Comparison of ENCODE assay signal across 16 cellular contexts in the genomic region with DNA sequence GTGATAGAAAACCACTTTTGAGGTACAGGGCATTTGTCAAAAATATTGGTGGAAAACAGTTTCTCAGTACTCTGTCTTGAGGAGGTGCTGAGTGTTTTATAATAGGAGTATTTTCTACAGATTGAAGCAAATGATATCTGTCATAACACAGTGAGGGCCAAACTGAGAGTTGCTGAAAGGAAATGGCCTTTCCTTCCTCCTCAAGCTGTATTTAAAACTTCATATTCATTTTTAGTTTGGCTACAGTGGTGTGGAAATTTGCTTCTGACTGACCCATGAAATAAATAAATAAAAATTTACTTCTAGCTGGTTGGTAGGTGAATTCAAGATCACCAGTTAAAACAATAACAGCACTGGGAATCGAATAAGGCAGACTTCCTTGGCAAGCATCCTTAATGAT.
DNase-seq lines count a peak whose midpoint lies in the region; ATAC-seq, FAIRE-seq and TF ChIP-seq lines count a peak whose summit lies in the region.
"Had no signal": no experiment of that assay in that cellular context is flagged by ENCODE, and none has a peak within 500 bp of the region (broad histone marks: within the 10 kb centered on the region; RNA-seq: fewer than 3 reads in every experiment).

No MANE protein-coding gene starts in this region.

- no peak for TF ChIP-seq EP300 in SK-N-SH (IDR thresholded peaks at IDR 0.05; ENCODE audit: borderline replicate concordance in 1 of 2, low read depth in 1 of 2, low read length in 1 of 2)

- DNase-seq in SK-N-SH (no peak), endothelial cell of umbilical vein (ENCODE audit: low read depth, low spot score) (peak; percentile 88), lung microvascular endothelial cell (ENCODE audit: low read depth in 2 of 2) (peak; percentile 75 to 90), upper lobe of right lung (no peak), NCI-H2171 (lab: John Stamatoyannopoulos, UW) (no peak), NCI-H345 treated with DMSO at 0.1 percent for 48 hours (lab: John Stamatoyannopoulos, UW; ENCODE audit: unreplicated experiment) (no peak), hepatic stellate cell (ENCODE audit: low spot score) (no peak)
- DNase-seq: DMS 273 treated with DMSO at 0.1 percent for 48 hours, GOT3, NCI-H187 treated with DMSO at 0.1 percent for 48 hours, NCI-H446 treated with DMSO at 0.1 percent for 48 hours, PC-3 had no signal

- dilution Hi-C loops in endothelial cell of umbilical vein (cut with MboI; ENCODE audit: extremely low pct_ligation_motif_present, low sequenced_read_pairs) = no loop called here

- CTCF ChIA-PET in SK-N-SH (lab: Yijun Ruan, JAX) = no interaction called here
- CTCF ChIA-PET in endothelial cell of umbilical vein (lab: Charles Lee) = interaction anchor here (0.6 to 1.3 kb wide), 6 partner anchors 69 to 838 kb away, joined by 3 to 6 read pairs (median 3); a partner anchor contains a TSS

- FAIRE-seq in endothelial cell of umbilical vein (lab: Jason Lieb, UNC) = peak; percentile 83
- FAIRE-seq: GM12892 had no signal

- H3K9me2 ChIP-seq in SK-N-SH = no peaks in the 10 kb centered on the region

- intact Hi-C loops in endothelial cell of umbilical vein (cut with micrococcal nuclease) (loop anchor here (1.0 to 10.0 kb wide), 5 partner anchors 65 to 828 kb away; a partner anchor contains a TSS), upper lobe of right lung (cut with DNase I) (no loop called here)

- H3K27me3 ChIP-seq in SK-N-SH (ENCODE audit: insufficient read depth) = no peaks in the 10 kb centered on the region
- H3K27me3 ChIP-seq in endothelial cell of umbilical vein (ENCODE audit: control insufficient read depth in 2 of 2, insufficient read depth in 2 of 2, low read length in 2 of 2) = no peaks in the 10 kb centered on the region
- no peaks in the 10 kb centered on the region for H3K27me3 ChIP-seq in upper lobe of right lung
- H3K27me3 ChIP-seq: BLaER1 had no signal

- H3F3A ChIP-seq in SK-N-SH (replicated peaks; ENCODE audit: insufficient read depth) = peaks cover 21% of the 10 kb centered on the region

- TF ChIP-seq RAD21 in SK-N-SH (IDR thresholded peaks at IDR 0.05; ENCODE audit: low read length) = no peak

- POLR2A ChIA-PET in SK-N-SH (lab: Yijun Ruan, JAX) (no interaction called here), endothelial cell of umbilical vein (lab: Charles Lee) (interaction anchor here (1.3 kb wide), 1 partner anchor 829 kb away, joined by 4 read pairs; a partner anchor contains a TSS)

- H3K9me3 ChIP-seq in SK-N-SH (no peaks in the 10 kb centered on the region), endothelial cell of umbilical vein (replicated peaks; ENCODE audit: control insufficient read depth, insufficient read depth, low read length) (no peaks in the 10 kb centered on the region), upper lobe of right lung (no peaks in the 10 kb centered on the region)
- H3K9me3 ChIP-seq: BLaER1 had no signal

- H3K36me3 ChIP-seq in SK-N-SH (replicated peaks in 1 of 2; ENCODE audit: control insufficient read depth in 1 of 2, insufficient read depth in 2 of 2, low read length in 1 of 2) = no peaks in the 10 kb centered on the region
- H3K36me3 ChIP-seq in endothelial cell of umbilical vein (ENCODE audit: control insufficient read depth in 2 of 2, extremely low read depth in 1 of 2, insufficient read depth in 2 of 2, low read length in 2 of 2) = no peaks in the 10 kb centered on the region
- H3K36me3 ChIP-seq in upper lobe of right lung = no peaks in the 10 kb centered on the region
- H3K36me3 ChIP-seq: BLaER1 had no signal

- H4K20me1 ChIP-seq in SK-N-SH (ENCODE audit: insufficient read depth) (no peaks in the 10 kb centered on the region), endothelial cell of umbilical vein (replicated peaks; ENCODE audit: control insufficient read depth, extremely low read depth, insufficient read depth, low read length) (no peaks in the 10 kb centered on the region)
- H4K20me1 ChIP-seq: BLaER1 had no signal

- H3K4me3 ChIP-seq in SK-N-SH (ENCODE audit: low read depth in 2 of 2, low read length in 1 of 2) (no peak overlapping the region), endothelial cell of umbilical vein (replicated peaks in 1 of 3; ENCODE audit: insufficient read depth in 1 of 3, low read depth in 1 of 3, low read length in 3 of 3) (no peak overlapping the region), upper lobe of right lung (no peak overlapping the region)
- H3K4me3 ChIP-seq: BLaER1 had no signal

- H3K4me1 ChIP-seq in SK-N-SH (ENCODE audit: control insufficient read depth in 1 of 2, insufficient read depth in 2 of 2, low read depth in 1 of 2, low read length in 1 of 2) = no peaks in the 10 kb centered on the region; a peak in 1 of 4 replicates
- peaks cover 18% of the 10 kb centered on the region for H3K4me1 ChIP-seq in endothelial cell of umbilical vein (ENCODE audit: control insufficient read depth, extremely low read depth, insufficient read depth, low read length)
- H3K4me1 ChIP-seq in upper lobe of right lung = peaks cover 13% of the 10 kb centered on the region
- H3K4me1 ChIP-seq: BLaER1 had no signal

- H2AFZ ChIP-seq in SK-N-SH (ENCODE audit: low read depth) = peak overlapping the region; percentile 28; the same call in 1 of the 2 replicates
- H2AFZ ChIP-seq in endothelial cell of umbilical vein (ENCODE audit: low read depth, low read length) = no peak overlapping the region

- no peak for ATAC-seq in SK-N-SH treated with all-trans-retinoic acid at 6 μM for 48 hours
- ATAC-seq in upper lobe of right lung = no peak

- TF ChIP-seq CTCF in SK-N-SH (IDR thresholded peaks at IDR 0.05) (no peak), endothelial cell of umbilical vein (IDR thresholded peaks at IDR 0.05; ENCODE audit: extremely low read depth in 1 of 2, insufficient read depth in 1 of 2, low read depth in 1 of 2, low read length in 2 of 2) (no peak), upper lobe of right lung (IDR thresholded peaks at IDR 0.05) (no peak)

- TF ChIP-seq POLR2A in endothelial cell of umbilical vein (IDR thresholded peaks at IDR 0.05; ENCODE audit: low read depth, low read length) = no peak

- no peaks in the 10 kb centered on the region for H3K9me1 ChIP-seq in endothelial cell of umbilical vein (replicated peaks; ENCODE audit: control insufficient read depth, extremely low read depth, insufficient read depth, low read length)

- no peaks in the 10 kb centered on the region for H3K79me2 ChIP-seq in SK-N-SH (ENCODE audit: insufficient read depth)
- H3K79me2 ChIP-seq in endothelial cell of umbilical vein (ENCODE audit: control insufficient read depth, insufficient read depth, low read length) = no peaks in the 10 kb centered on the region

- no TSS peak for BruUV-seq in endothelial cell of umbilical vein (replicated peaks; lab: Mats Ljungman, UMichigan)

- H3K9ac ChIP-seq in SK-N-SH (no peak overlapping the region), endothelial cell of umbilical vein (replicated peaks; ENCODE audit: extremely low read depth, insufficient read depth, low read length) (no peak overlapping the region)
- H3K9ac ChIP-seq: BLaER1 had no signal

- 19% methylated on average over 1 of the region's 1 CpG for WGBS in SK-N-SH (ENCODE audit: low lambda C conversion rate)

- H3K4me2 ChIP-seq in SK-N-SH (no peak overlapping the region), endothelial cell of umbilical vein (ENCODE audit: insufficient read depth, low read length) (peak overlapping the region; percentile 44)
- H3K4me2 ChIP-seq: BLaER1 had no signal

- H3K27ac ChIP-seq in SK-N-SH (ENCODE audit: low read depth in 2 of 2, low read length in 1 of 2) (peak overlapping the region; percentile 75 to 84; a peak in 3 of 4 replicates), endothelial cell of umbilical vein (ENCODE audit: insufficient read depth, low read depth, low read length) (peak overlapping the region; percentile 22), upper lobe of right lung (peak overlapping the region; percentile 20)
- H3K27ac ChIP-seq: 22Rv1, BLaER1 had no signal

TF ChIP-seq in SK-N-SH, 30 proteins besides CTCF, POLR2A, EP300 and RAD21:
- TF ChIP-seq SMC3 (IDR thresholded peaks at IDR 0.05; ENCODE audit: low read depth, low read length) (no peak), EZH2phosphoT487 (IDR thresholded peaks at IDR 0.05; ENCODE audit: borderline replicate concordance, low read depth) (no peak), FOXJ3 (CRISPR knock-in tag; IDR thresholded peaks at IDR 0.05) (no peak)
TF ChIP-seq in SK-N-SH: peak in this region for 0.

TF ChIP-seq in SK-N-SH treated with all-trans-retinoic acid at 6 μM for 48 hours, 23 proteins besides CTCF, POLR2A, EP300 and RAD21 (continues in another document):
- TF ChIP-seq, protein P1, sequence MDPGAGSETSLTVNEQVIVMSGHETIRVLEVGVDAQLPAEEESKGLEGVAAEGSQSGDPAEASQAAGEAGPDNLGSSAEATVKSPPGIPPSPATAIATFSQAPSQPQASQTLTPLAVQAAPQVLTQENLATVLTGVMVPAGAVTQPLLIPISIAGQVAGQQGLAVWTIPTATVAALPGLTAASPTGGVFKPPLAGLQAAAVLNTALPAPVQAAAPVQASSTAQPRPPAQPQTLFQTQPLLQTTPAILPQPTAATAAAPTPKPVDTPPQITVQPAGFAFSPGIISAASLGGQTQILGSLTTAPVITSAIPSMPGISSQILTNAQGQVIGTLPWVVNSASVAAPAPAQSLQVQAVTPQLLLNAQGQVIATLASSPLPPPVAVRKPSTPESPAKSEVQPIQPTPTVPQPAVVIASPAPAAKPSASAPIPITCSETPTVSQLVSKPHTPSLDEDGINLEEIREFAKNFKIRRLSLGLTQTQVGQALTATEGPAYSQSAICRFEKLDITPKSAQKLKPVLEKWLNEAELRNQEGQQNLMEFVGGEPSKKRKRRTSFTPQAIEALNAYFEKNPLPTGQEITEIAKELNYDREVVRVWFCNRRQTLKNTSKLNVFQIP (CRISPR knock-in tag; IDR thresholded peaks at IDR 0.05; ENCODE audit: borderline replicate concordance, low read depth) = no peak
- no peak for TF ChIP-seq ZNF565 (CRISPR knock-in tag; conservative IDR thresholded peaks at IDR 0.05; ENCODE audit: low read depth)
- no peak for TF ChIP-seq SNAI2 (CRISPR knock-in tag; IDR thresholded peaks at IDR 0.05)

TF ChIP-seq in endothelial cell of umbilical vein, 7 proteins besides CTCF, POLR2A, EP300 and RAD21:
- TF ChIP-seq, protein P2, sequence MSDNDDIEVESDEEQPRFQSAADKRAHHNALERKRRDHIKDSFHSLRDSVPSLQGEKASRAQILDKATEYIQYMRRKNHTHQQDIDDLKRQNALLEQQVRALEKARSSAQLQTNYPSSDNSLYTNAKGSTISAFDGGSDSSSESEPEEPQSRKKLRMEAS (IDR thresholded peaks at IDR 0.05; ENCODE audit: insufficient read depth, insufficient read length) = no peak
- TF ChIP-seq GATA2 (IDR thresholded peaks at IDR 0.05; ENCODE audit: insufficient read depth, insufficient read length, low read depth, low read length) (no peak), JUN (IDR thresholded peaks at IDR 0.05; ENCODE audit: borderline replicate concordance, insufficient read depth, insufficient read length, low read depth) (no peak), MYC (IDR thresholded peaks at IDR 0.05; ENCODE audit: low read depth, low read length) (no peak), FOS (IDR thresholded peaks at IDR 0.05; ENCODE audit: borderline replicate concordance, insufficient read depth, low read length) (no peak), POLR2AphosphoS5 (IDR thresholded peaks at IDR 0.05; ENCODE audit: insufficient read depth, low read depth, low read length) (no peak), EZH2 (IDR thresholded peaks at IDR 0.05; ENCODE audit: borderline replicate concordance, low read depth, low read length, severe bottlenecking) (no peak)

Comparison
In these comparisons a context has a peak if more than half of its experiments do, and no peak if none do; other contexts are left out.
1. DNase-seq: peak in endothelial cell of umbilical vein (single experiment) and lung microvascular endothelial cell (2 of 2); none in SK-N-SH (single experiment), upper lobe of right lung (single experiment), NCI-H2171 (single experiment), NCI-H345 treated with DMSO at 0.1 percent for 48 hours (single experiment) and hepatic stellate cell (single experiment).
2. H3K27ac ChIP-seq: peak in every context shown above with its lines; median percentile 80 in SK-N-SH; 22 in endothelial cell of umbilical vein; 20 in upper lobe of right lung.